8 cellular contexts compared by ENCODE assay signal in genomic region chr4:145609494-145610427, GRCh38.
DNase-seq lines count a peak whose midpoint lies in the region; ATAC-seq, FAIRE-seq and TF ChIP-seq lines count a peak whose summit lies in the region.

No MANE protein-coding gene starts in this region.

- no peak for TF ChIP-seq POLR2A in NB4 (IDR thresholded peaks at IDR 0.05; ENCODE audit: extremely low read depth, insufficient read length)

- peak; percentile 99 for FAIRE-seq in islet of Langerhans (lab: Jason Lieb, UNC)

- peak; percentile 64 for TF ChIP-seq CTCF in NB4 (IDR thresholded peaks at IDR 0.05; ENCODE audit: low read depth, low read length)

- DNase-seq in ELR (ENCODE audit: low read depth) (peak; percentile 65), NB4 (ENCODE audit: low read depth) (peak; percentile 63), UCSD-AML1 (lab: John Stamatoyannopoulos, UW; ENCODE audit: unreplicated experiment) (peak; percentile 38), brain pericyte (ENCODE audit: low read depth, low spot score) (peak; percentile 26)
- peak; percentile 67 for DNase-seq in stimulated activated CD4-positive, alpha-beta T cell treated with anti-CD3 and anti-CD28 coated beads, Interleukin-4, amount 100 ng/mL, for 1 hour

- H3K4me3 ChIP-seq in NB4 (ENCODE audit: low read depth, low read length): no peak overlapping the region

- ATAC-seq in GM21786 (IDR thresholded peaks at IDR 0.05; ENCODE audit: unreplicated experiment) (peak; percentile 77), HG03442 (IDR thresholded peaks at IDR 0.05; ENCODE audit: unreplicated experiment) (no peak)
